In the genomic region with DNA sequence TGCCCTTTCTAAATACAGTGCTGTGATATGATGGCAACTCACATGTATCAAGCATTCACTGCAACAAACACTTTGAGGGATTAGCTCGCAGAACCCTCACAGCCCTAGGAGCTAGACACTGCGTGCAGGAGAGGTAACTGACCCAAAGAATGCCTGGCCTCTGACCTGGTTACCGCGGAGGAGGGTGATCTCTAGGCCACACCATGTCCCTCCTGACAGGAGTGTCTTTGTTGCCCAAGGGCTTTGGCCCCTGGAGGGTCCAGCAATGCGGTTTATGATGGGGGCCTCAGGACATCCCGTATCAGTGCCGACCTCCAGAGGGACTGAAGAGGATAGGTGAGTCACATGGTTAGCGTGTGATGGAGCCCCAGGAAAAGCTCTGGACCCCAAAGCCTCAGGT, we compare ENCODE assay signal across 15 cellular contexts.
DNase-seq lines count a peak whose midpoint lies in the region; ATAC-seq and TF ChIP-seq lines count a peak whose summit lies in the region.
"Had no signal": no experiment of that assay in that cellular context is flagged by ENCODE, and none has a peak within 500 bp of the region (broad histone marks: within the 10 kb centered on the region; RNA-seq: fewer than 3 reads in every experiment).

No MANE protein-coding gene starts in this region.

- no peaks in the 10 kb centered on the region for H3K9me3 Mint-ChIP-seq in activated naive CD8-positive, alpha-beta T cell (ENCODE audit: low read depth)
- H3K9me3 Mint-ChIP-seq: nephron progenitor cell, WTC11 had no signal

- H2AFZ ChIP-seq in OCI-LY1 (ENCODE audit: low read length): no peak overlapping the region

- peaks cover 50% of the 10 kb centered on the region for H3K4me1 Mint-ChIP-seq in activated naive CD8-positive, alpha-beta T cell (ENCODE audit: low read depth)

- H3K27ac Mint-ChIP-seq in activated naive CD8-positive, alpha-beta T cell: peak overlapping the region; percentile 95
- H3K27ac Mint-ChIP-seq: nephron progenitor cell, WTC11 had no signal

- H3K27ac ChIP-seq in OCI-LY1 (ENCODE audit: low read depth, low read length, poor library complexity, severe bottlenecking): peak overlapping the region; percentile 99
- H3K27ac ChIP-seq in spleen: peak overlapping the region; percentile 4 to 81 (median 58)
- no peak overlapping the region for H3K27ac ChIP-seq in gastroesophageal sphincter
- H3K27ac ChIP-seq in substantia nigra (ENCODE audit: low read depth, low read length, poor library complexity, severe bottlenecking): no peak overlapping the region
- H3K27ac ChIP-seq in colonic mucosa: no peak overlapping the region

- no peak for ATAC-seq in gastroesophageal sphincter
- ATAC-seq: right cardiac atrium, SK-N-SH treated with all-trans-retinoic acid at 6 μM for 48 hours, WTC11 had no signal

- no peak for TF ChIP-seq EP300 in gastroesophageal sphincter (IDR thresholded peaks at IDR 0.05)

- H3F3A ChIP-seq in OCI-LY1 (ENCODE audit: insufficient read depth, low read length): peaks cover 5% of the 10 kb centered on the region; the same call in 1 of the 2 replicates

- peak overlapping the region; percentile 71 for H3K4me2 ChIP-seq in OCI-LY1 (ENCODE audit: low read length)

- H3K27me3 ChIP-seq in OCI-LY1 (ENCODE audit: insufficient read depth, low read length) (no peaks in the 10 kb centered on the region), spleen (replicated peaks in 1 of 7) (peaks cover 0 to 29% (median 0%) of the 10 kb centered on the region in 7 donors), gastroesophageal sphincter (peaks cover 78% of the 10 kb centered on the region), colonic mucosa (no peaks in the 10 kb centered on the region)

- no peaks in the 10 kb centered on the region for H3K27me3 Mint-ChIP-seq in activated naive CD8-positive, alpha-beta T cell

- H3K9me2 ChIP-seq in OCI-LY1 (ENCODE audit: low read depth, low read length): no peaks in the 10 kb centered on the region

- H3K36me3 Mint-ChIP-seq in activated naive CD8-positive, alpha-beta T cell: no peaks in the 10 kb centered on the region
- H3K36me3 Mint-ChIP-seq: WTC11 had no signal

- H3K36me3 ChIP-seq in OCI-LY1 (ENCODE audit: insufficient read depth, low read length) (no peaks in the 10 kb centered on the region), spleen (no peaks in the 10 kb centered on the region), gastroesophageal sphincter (no peaks in the 10 kb centered on the region), colonic mucosa (no peaks in the 10 kb centered on the region)

- H3K9ac ChIP-seq in OCI-LY1 (ENCODE audit: low read length) (peak overlapping the region; percentile 78), colonic mucosa (ENCODE audit: low read depth in 2 of 2, low read length in 2 of 2) (no peak overlapping the region)

- H3K79me2 ChIP-seq in OCI-LY1 (ENCODE audit: insufficient read depth, low read length): no peaks in the 10 kb centered on the region

- TF ChIP-seq CTCF in OCI-LY1 (IDR thresholded peaks at IDR 0.05; ENCODE audit: low read length) (no peak), spleen (IDR thresholded peaks at IDR 0.05 in 8 of 11, conservative IDR thresholded peaks at IDR 0.05 in 3 of 11) (no peak), gastroesophageal sphincter (IDR thresholded peaks at IDR 0.05) (no peak), colonic mucosa (IDR thresholded peaks at IDR 0.05) (no peak)

- H3K4me3 Mint-ChIP-seq in activated naive CD8-positive, alpha-beta T cell: peak overlapping the region; percentile 69
- H3K4me3 Mint-ChIP-seq: WTC11 had no signal

- no peaks in the 10 kb centered on the region for H3K9me3 ChIP-seq in OCI-LY1 (ENCODE audit: low read length)
- H3K9me3 ChIP-seq in spleen: no peaks in the 10 kb centered on the region
- no peaks in the 10 kb centered on the region for H3K9me3 ChIP-seq in gastroesophageal sphincter
- H3K9me3 ChIP-seq in colonic mucosa: no peaks in the 10 kb centered on the region

- H3K4me1 ChIP-seq in OCI-LY1 (ENCODE audit: insufficient read depth, low read length, severe bottlenecking) (peaks cover 77% of the 10 kb centered on the region), spleen (peaks cover 0 to 38% (median 23%) of the 10 kb centered on the region in 6 donors), gastroesophageal sphincter (no peaks in the 10 kb centered on the region), colonic mucosa (no peaks in the 10 kb centered on the region)

- DNase-seq in activated CD8-positive, alpha-beta memory T cell treated with anti-CD3 and anti-CD28 coated beads for 24 hours: peak; percentile 62
- DNase-seq in activated CD8-positive, alpha-beta memory T cell treated with anti-CD3 and anti-CD28 coated beads, Interleukin-2, amount 50 U/mL, for 4 hours: no peak
- DNase-seq in spleen (no peak), substantia nigra (lab: John Stamatoyannopoulos, UW) (no peak), colonic mucosa (no peak)
- DNase-seq: GOT3, NCI-H1092, NCI-H2171, nephron progenitor cell, right cardiac atrium had no signal

- intact Hi-C loops in spleen (cut with DNase I; ENCODE audit: low total_unique reads) (no loop called here), colonic mucosa (cut with DNase I) (no loop called here)

- 81 to 93% (median 84%) methylated on average over 5 to 8 of the region's 8 CpGs for WGBS in spleen, 5 donors
- WGBS in gastroesophageal sphincter (ENCODE audit: low coverage in 1 of 2), 2 donors: 70 to 79% methylated on average over 4 of the region's 8 CpGs

- TF ChIP-seq POLR2A in spleen (IDR thresholded peaks at IDR 0.05) (no peak), gastroesophageal sphincter (IDR thresholded peaks at IDR 0.05) (no peak)

- H3K4me3 ChIP-seq in OCI-LY1 (ENCODE audit: low read depth, low read length, poor library complexity, severe bottlenecking): peak overlapping the region; percentile 48
- peak overlapping the region in 1 of 8 donors; percentile 32 for H3K4me3 ChIP-seq in spleen
- no peak overlapping the region for H3K4me3 ChIP-seq in gastroesophageal sphincter
- H3K4me3 ChIP-seq in colonic mucosa: no peak overlapping the region

- no peaks in the 10 kb centered on the region for H4K20me1 ChIP-seq in OCI-LY1 (ENCODE audit: insufficient read depth, low read length)

Comparison
In these comparisons a context has a peak if more than half of its experiments do, and no peak if none do; other contexts are left out.
1. H3K27ac ChIP-seq: peak in OCI-LY1 (single experiment) and spleen (8 of 8); none in gastroesophageal sphincter (0 of 4), substantia nigra (single experiment) and colonic mucosa (single experiment).